ENCODE assay signal across 24 cellular contexts in genomic region chr16:81397879-81398516, GRCh38.
"Had no signal": no experiment of that assay in that cellular context is flagged by ENCODE, and none has a peak within 500 bp of the region (broad histone marks: within the 10 kb centered on the region; RNA-seq: fewer than 3 reads in every experiment).

No MANE protein-coding gene starts in this region.

- H3K27ac Mint-ChIP-seq: activated CD4-positive, alpha-beta memory T cell treated with anti-CD3 and anti-CD28 coated beads, Interleukin-2, amount 10 ng/mL, durations not matched to agents 7 days and 5 days; activated CD4-positive, alpha-beta T cell treated with anti-CD3 and anti-CD28 coated beads, Interleukin-2, amount 10 ng/mL, durations not matched to agents 24 days and 14 days; activated naive CD8-positive, alpha-beta T cell treated with anti-CD3 and anti-CD28 coated beads, Interleukin-2, amount 50 U/mL, for 24 hours; immature natural killer cell; natural killer cell had no signal

- H3K27ac ChIP-seq: body of pancreas, hepatocyte, left lung, prostate gland, spleen, thyroid gland had no signal

- H3K36me3 Mint-ChIP-seq: natural killer cell had no signal

- H3K4me1 ChIP-seq: body of pancreas, left lung, prostate gland, thyroid gland had no signal

- H3K4me3 ChIP-seq: body of pancreas, hepatocyte, left lung, prostate gland, spleen, thyroid gland had no signal

- H3K27me3 Mint-ChIP-seq: activated CD4-positive, alpha-beta memory T cell treated with anti-CD3 and anti-CD28 coated beads, Interleukin-2, amount 10 ng/mL, durations not matched to agents 7 days and 5 days; activated CD4-positive, alpha-beta T cell treated with anti-CD3 and anti-CD28 coated beads, Interleukin-2, amount 10 ng/mL, durations not matched to agents 24 days and 14 days; activated naive CD8-positive, alpha-beta T cell treated with anti-CD3 and anti-CD28 coated beads, Interleukin-2, amount 50 U/mL, for 24 hours had no signal

- DNase-seq: activated CD4-positive, alpha-beta memory T cell treated with anti-CD3 and anti-CD28 coated beads, Interleukin-2, amount 10 ng/mL, durations not matched to agents 7 days and 5 days; activated CD4-positive, alpha-beta T cell treated with anti-CD3 and anti-CD28 coated beads, Interleukin-2, amount 10 ng/mL, durations not matched to agents 24 days and 14 days; activated effector memory CD4-positive, alpha-beta T cell treated with anti-CD3 and anti-CD28 coated beads, Interleukin-2, amount 50 U/mL, for 16 hours; activated naive CD4-positive, alpha-beta T cell treated with anti-CD3 and anti-CD28 coated beads, Interleukin-2, amount 50 U/mL, for 16 hours; activated naive CD8-positive, alpha-beta T cell treated with anti-CD3 and anti-CD28 coated beads, Interleukin-2, amount 50 U/mL, for 24 hours; activated T-cell treated with anti-CD3 and anti-CD28 coated beads for 4 hours; caudate nucleus; dermis blood vessel endothelial cell; effector CD8-positive, alpha-beta T cell; erythroblast; foreskin fibroblast; immature natural killer cell; left lung; midbrain; natural killer cell; spleen; stimulated activated CD4-positive, alpha-beta T cell treated with anti-CD3 and anti-CD28 coated beads, Interleukin-4, amount 100 ng/mL, for 1 hour; stimulated activated naive CD8-positive, alpha-beta T cell treated with anti-CD3 and anti-CD28 coated beads, Interleukin-15, Interleukin-2, amounts not matched to agents 100 U/mL and 50 U/mL, for 24 hours; T-helper 9 cell; thyroid gland had no signal

- H3K9me3 Mint-ChIP-seq: activated CD4-positive, alpha-beta memory T cell treated with anti-CD3 and anti-CD28 coated beads, Interleukin-2, amount 10 ng/mL, durations not matched to agents 7 days and 5 days; activated CD4-positive, alpha-beta T cell treated with anti-CD3 and anti-CD28 coated beads, Interleukin-2, amount 10 ng/mL, durations not matched to agents 24 days and 14 days; activated naive CD8-positive, alpha-beta T cell treated with anti-CD3 and anti-CD28 coated beads, Interleukin-2, amount 50 U/mL, for 24 hours; immature natural killer cell; natural killer cell had no signal

- H3K4me1 Mint-ChIP-seq: activated CD4-positive, alpha-beta memory T cell treated with anti-CD3 and anti-CD28 coated beads, Interleukin-2, amount 10 ng/mL, durations not matched to agents 7 days and 5 days; activated CD4-positive, alpha-beta T cell treated with anti-CD3 and anti-CD28 coated beads, Interleukin-2, amount 10 ng/mL, durations not matched to agents 24 days and 14 days; immature natural killer cell; natural killer cell had no signal

- H3K9me3 ChIP-seq: thyroid gland had no signal

- H3K27me3 ChIP-seq: body of pancreas, hepatocyte, left lung, spleen, thyroid gland had no signal

- ATAC-seq: activated CD4-positive, CD25-positive, alpha-beta regulatory T cell treated with anti-CD3 and anti-CD28 coated beads, Interleukin-2, amount 50 U/mL, for 24 hours; activated naive CD8-positive, alpha-beta T cell treated with anti-CD3 and anti-CD28 coated beads, Interleukin-2, amount 50 U/mL, for 24 hours; body of pancreas; left lung; natural killer cell; stimulated activated naive CD8-positive, alpha-beta T cell treated with anti-CD3 and anti-CD28 coated beads, Interleukin-15, Interleukin-2, amounts not matched to agents 100 U/mL and 50 U/mL, for 24 hours had no signal

- H3K4me3 Mint-ChIP-seq: activated CD4-positive, alpha-beta memory T cell treated with anti-CD3 and anti-CD28 coated beads, Interleukin-2, amount 10 ng/mL, durations not matched to agents 7 days and 5 days; activated CD4-positive, alpha-beta T cell treated with anti-CD3 and anti-CD28 coated beads, Interleukin-2, amount 10 ng/mL, durations not matched to agents 24 days and 14 days; activated naive CD8-positive, alpha-beta T cell treated with anti-CD3 and anti-CD28 coated beads, Interleukin-2, amount 50 U/mL, for 24 hours; immature natural killer cell; natural killer cell had no signal

- H3K36me3 ChIP-seq: left lung, prostate gland, spleen, thyroid gland had no signal
